ENCODE assay signal across 11 cellular contexts in genomic region chr12:64009321-64010068, GRCh38.
DNase-seq lines count a peak whose midpoint lies in the region; ATAC-seq and TF ChIP-seq lines count a peak whose summit lies in the region.
"Had no signal": no experiment of that assay in that cellular context is flagged by ENCODE, and none has a peak within 500 bp of the region (broad histone marks: within the 10 kb centered on the region; RNA-seq: fewer than 3 reads in every experiment).

No MANE protein-coding gene starts in this region.

- 96 to 98% (median 98%) methylated on average over 4 of the region's 4 CpGs for WGBS in ovary, 3 donors

- TF ChIP-seq POLR2A in ovary (IDR thresholded peaks at IDR 0.05): no peak

- no peaks in the 10 kb centered on the region for H3K36me3 ChIP-seq in ovary

- no peak for TF ChIP-seq CTCF in ovary (IDR thresholded peaks at IDR 0.05)

- H3K27me3 ChIP-seq in ovary: no peaks in the 10 kb centered on the region

- H3K4me1 ChIP-seq in ovary (ENCODE audit: insufficient read depth): no peaks in the 10 kb centered on the region

- peak; percentile 33 for DNase-seq in M059J (ENCODE audit: low read depth)
- DNase-seq in ovary: no peak
- DNase-seq in cerebellar nuclear complex (lab: John Stamatoyannopoulos, UW): no peak
- no peak for DNase-seq in posterior cingulate gyrus
- DNase-seq in HUDEP-2 (lab: John Stamatoyannopoulos, UW; ENCODE audit: unreplicated experiment in 76 of 76): no peak
- DNase-seq: MM.1S; nephron progenitor cell; stimulated activated CD4-positive, alpha-beta T cell treated with anti-CD3 and anti-CD28 coated beads, Interleukin-1b, Interleukin-23, amount 100 ng/mL, for 48 hours had no signal

- ATAC-seq in GM18498 (IDR thresholded peaks at IDR 0.05; ENCODE audit: unreplicated experiment): peak; percentile 51
- peak; percentile 45 for ATAC-seq in GM21367 (IDR thresholded peaks at IDR 0.05; ENCODE audit: unreplicated experiment)
- peak; percentile 56 for ATAC-seq in HG02970 (IDR thresholded peaks at IDR 0.05; ENCODE audit: low FRiP score, unreplicated experiment)

- H3K27ac ChIP-seq in ovary: no peak overlapping the region

- intact Hi-C loops in ovary (cut with DNase I): no loop called here
- intact Hi-C loops in posterior cingulate gyrus (cut with DNase I): no loop called here

- no peak overlapping the region for H3K4me3 ChIP-seq in ovary

- no peak for TF ChIP-seq EP300 in ovary (IDR thresholded peaks at IDR 0.05)

- H3K9me3 ChIP-seq in ovary: no peaks in the 10 kb centered on the region
